8 cellular contexts compared by ENCODE assay signal in genomic region chr2:54560146-54560881, GRCh38.
DNase-seq lines count a peak whose midpoint lies in the region; ATAC-seq and TF ChIP-seq lines count a peak whose summit lies in the region.

No MANE protein-coding gene starts in this region.

- TF ChIP-seq POLR2A in upper lobe of left lung (IDR thresholded peaks at IDR 0.05) = peak in 1 of 4 donors; percentile 59

- no peak for TF ChIP-seq EP300 in upper lobe of left lung (IDR thresholded peaks at IDR 0.05)

- H3K9me3 ChIP-seq in DND-41 (ENCODE audit: insufficient read depth, low read length, severe bottlenecking) (no peaks in the 10 kb centered on the region), SK-N-MC (ENCODE audit: low read depth, low read length) (no peaks in the 10 kb centered on the region), duodenal mucosa (ENCODE audit: control insufficient read depth in 1 of 2, low read length in 2 of 2) (no peaks in the 10 kb centered on the region), upper lobe of left lung (no peaks in the 10 kb centered on the region)

- ATAC-seq in DND-41 (ENCODE audit: insufficient read depth, low read depth) (peak; percentile 48), GM19324 (IDR thresholded peaks at IDR 0.05; ENCODE audit: low FRiP score, unreplicated experiment) (peak; percentile 25), HG03196 (IDR thresholded peaks at IDR 0.05; ENCODE audit: unreplicated experiment) (peak; percentile 40), upper lobe of left lung (ENCODE audit: low FRiP score in 2 of 2) (peak; percentile 53 to 55)

- H2AFZ ChIP-seq in DND-41 (ENCODE audit: low read depth, low read length) = peak overlapping the region; percentile 83

- H3K4me2 ChIP-seq in DND-41 (ENCODE audit: insufficient read depth, low read length) = peak overlapping the region; percentile 73

- no peaks in the 10 kb centered on the region for H4K20me1 ChIP-seq in DND-41 (ENCODE audit: insufficient read depth, low read length)

- H3K4me3 ChIP-seq in DND-41 (ENCODE audit: low read depth in 1 of 2, low read length in 2 of 2) = peak overlapping the region; percentile 82 to 84
- H3K4me3 ChIP-seq in SK-N-MC = peak overlapping the region; percentile 93
- peak overlapping the region; percentile 87 to 91 for H3K4me3 ChIP-seq in duodenal mucosa (ENCODE audit: low read depth in 1 of 2, low read length in 2 of 2)
- H3K4me3 ChIP-seq in upper lobe of left lung = peak overlapping the region; percentile 20 to 66 (median 56)

- 4% methylated on average over 18 to 19 of the region's 19 CpGs for WGBS in upper lobe of left lung, 2 donors

- H3K9ac ChIP-seq in DND-41 (ENCODE audit: low read depth, low read length) = peak overlapping the region; percentile 74
- H3K9ac ChIP-seq in SK-N-MC (ENCODE audit: insufficient read length) = peak overlapping the region; percentile 88
- H3K9ac ChIP-seq in duodenal mucosa (ENCODE audit: low read depth in 1 of 2, low read length in 2 of 2) = peak overlapping the region; percentile 90 to 94

- no peaks in the 10 kb centered on the region for H3K27me3 ChIP-seq in DND-41 (ENCODE audit: insufficient read depth, low read length, poor library complexity)
- no peaks in the 10 kb centered on the region for H3K27me3 ChIP-seq in duodenal mucosa (ENCODE audit: control insufficient read depth in 1 of 2, insufficient read depth in 2 of 2, low read length in 2 of 2)
- no peaks in the 10 kb centered on the region for H3K27me3 ChIP-seq in upper lobe of left lung

- TF ChIP-seq CTCF in DND-41 (IDR thresholded peaks at IDR 0.05; ENCODE audit: borderline replicate concordance, extremely low read depth, low read length, poor library complexity, severe bottlenecking) = no peak
- TF ChIP-seq CTCF in upper lobe of left lung (IDR thresholded peaks at IDR 0.05) = no peak

- H3K4me1 ChIP-seq in DND-41 (ENCODE audit: insufficient read depth, low read length) (peaks cover 57% of the 10 kb centered on the region), duodenal mucosa (ENCODE audit: control insufficient read depth in 1 of 2, insufficient read depth in 2 of 2, low read length in 2 of 2) (peaks cover 34 to 67% of the 10 kb centered on the region in 2 donors), upper lobe of left lung (peaks cover 51 to 82% (median 61%) of the 10 kb centered on the region in 4 donors)

- H3K79me2 ChIP-seq in DND-41 (ENCODE audit: insufficient read depth, low read length) = peaks cover 60% of the 10 kb centered on the region

- H3K27ac ChIP-seq in DND-41 (ENCODE audit: low read length) (peak overlapping the region; percentile 91), SK-N-MC (peak overlapping the region; percentile 94), duodenal mucosa (ENCODE audit: low read depth, low read length) (peak overlapping the region; percentile 91), upper lobe of left lung (peak overlapping the region; percentile 93 to 95 (median 94))

- DNase-seq in DND-41 (peak; percentile 59), SK-N-MC (ENCODE audit: low read depth, low spot score) (no peak), medulla oblongata (ENCODE audit: extremely low spot score) (peak; percentile 25), upper lobe of left lung (peak in 1 of 2 donors; percentile 53), DMS114 treated with DMSO at 0.1 percent for 48 hours (lab: John Stamatoyannopoulos, UW; ENCODE audit: unreplicated experiment) (no peak)

- no peaks in the 10 kb centered on the region; the same call in 1 of the 2 replicates for H3K36me3 ChIP-seq in DND-41 (ENCODE audit: insufficient read depth, low read length)
- no peaks in the 10 kb centered on the region for H3K36me3 ChIP-seq in SK-N-MC (ENCODE audit: insufficient read depth, low read length)
- H3K36me3 ChIP-seq in duodenal mucosa (ENCODE audit: control insufficient read depth in 1 of 2, insufficient read depth in 2 of 2, low read length in 2 of 2) = no peaks in the 10 kb centered on the region
- H3K36me3 ChIP-seq in upper lobe of left lung = peaks cover 0 to 9% (median 0%) of the 10 kb centered on the region in 4 donors

Comparison
In these comparisons a context has a peak if more than half of its experiments do, and no peak if none do; other contexts are left out.
1. DNase-seq: peak in DND-41 (single experiment) and medulla oblongata (single experiment); none in SK-N-MC (single experiment) and DMS114 treated with DMSO at 0.1 percent for 48 hours (single experiment).
2. Peak in every context shown above with its lines, with median percentiles within 50 percentile points of each other: ATAC-seq, H3K27ac ChIP-seq, H3K4me3 ChIP-seq and H3K9ac ChIP-seq.